ENCODE assay signal across 9 cellular contexts in genomic region chr16:4882633-4883285, GRCh38. TPM values are rescaled to one million over a fixed set of nuclear protein-coding genes. Genes with fewer than 3 reads are reported as not detected.
DNase-seq lines count a peak whose midpoint lies in the region; ATAC-seq and TF ChIP-seq lines count a peak whose summit lies in the region.
"Had no signal": no experiment of that assay in that cellular context is flagged by ENCODE, and none has a peak within 500 bp of the region (broad histone marks: within the 10 kb centered on the region; RNA-seq: fewer than 3 reads in every experiment).

No MANE protein-coding gene starts in this region.

- H3K4me3 ChIP-seq in hepatocyte: no peak overlapping the region
- H3K4me3 ChIP-seq in CD8-positive, alpha-beta T cell (ENCODE audit: low read depth, low read length): no peak overlapping the region
- no peak overlapping the region for H3K4me3 ChIP-seq in A673 (ENCODE audit: low read depth, low read length, poor library complexity, severe bottlenecking)

- no peaks in the 10 kb centered on the region for H3K9me2 ChIP-seq in hepatocyte (replicated peaks; ENCODE audit: insufficient read depth)

- H3K36me3 Mint-ChIP-seq in stimulated activated naive CD8-positive, alpha-beta T cell treated with anti-CD3 and anti-CD28 coated beads, Interleukin-15, Interleukin-2, amounts not matched to agents 100 ng/mL and 50 ng/mL, for 24 hours (ENCODE audit: low read depth): peaks cover 55% of the 10 kb centered on the region
- peaks cover 88% of the 10 kb centered on the region for H3K36me3 Mint-ChIP-seq in CD8-positive, alpha-beta T cell

- H3K4me1 Mint-ChIP-seq in stimulated activated naive CD8-positive, alpha-beta T cell treated with anti-CD3 and anti-CD28 coated beads, Interleukin-15, Interleukin-2, amounts not matched to agents 100 ng/mL and 50 ng/mL, for 24 hours (ENCODE audit: low read depth): no peaks in the 10 kb centered on the region
- H3K4me1 Mint-ChIP-seq in stimulated activated naive CD8-positive, alpha-beta T cell treated with anti-CD3 and anti-CD28 coated beads, Interleukin-15, amount 100 ng/mL, for 72 hours: no peaks in the 10 kb centered on the region
- no peaks in the 10 kb centered on the region for H3K4me1 Mint-ChIP-seq in CD8-positive, alpha-beta T cell (ENCODE audit: low read depth)

- peak overlapping the region; percentile 70 for H3K27ac ChIP-seq in VCaP
- H3K27ac ChIP-seq in hepatocyte: peak overlapping the region; percentile 70
- no peak overlapping the region for H3K27ac ChIP-seq in CD8-positive, alpha-beta T cell (ENCODE audit: low read depth, low read length)
- no peak overlapping the region for H3K27ac ChIP-seq in A673 (ENCODE audit: low read depth, low read length, poor library complexity, severe bottlenecking)

- intact Hi-C loops in CD8-positive, alpha-beta T cell (cut with DNase I, micrococcal nuclease): no loop called here
- intact Hi-C loops in A673 (cut with micrococcal nuclease; ENCODE audit: unreplicated experiment): no loop called here

- POLR2A ChIA-PET in CD8-positive, alpha-beta T cell (lab: Charles Lee): no interaction called here
- POLR2A ChIA-PET in A673 (lab: Charles Lee; ENCODE audit: low non-redundant PET): no interaction called here

- ATAC-seq in stimulated activated naive CD8-positive, alpha-beta T cell treated with anti-CD3 and anti-CD28 coated beads, Interleukin-15, amount 100 ng/mL, for 72 hours: no peak
- ATAC-seq in CD8-positive, alpha-beta T cell: no peak

- no peak for TF ChIP-seq CTCF in VCaP (conservative IDR thresholded peaks at IDR 0.05)
- no peak for TF ChIP-seq CTCF in hepatocyte (IDR thresholded peaks at IDR 0.05; ENCODE audit: poor library complexity)
- TF ChIP-seq CTCF in CD8-positive, alpha-beta T cell (IDR thresholded peaks at IDR 0.05): no peak
- TF ChIP-seq CTCF in A673 (conservative IDR thresholded peaks at IDR 0.05; ENCODE audit: low read depth, low read length): no peak

- no peak overlapping the region for H2AFZ ChIP-seq in hepatocyte

- H3K9me3 ChIP-seq in hepatocyte (ENCODE audit: low read depth) (no peaks in the 10 kb centered on the region), A673 (ENCODE audit: low read depth, low read length, poor library complexity, severe bottlenecking) (no peaks in the 10 kb centered on the region)
- no peaks in the 10 kb centered on the region for H3K9me3 ChIP-seq in CD8-positive, alpha-beta T cell (ENCODE audit: low read length)

- no TSS peak for BruUV-seq in A673 (replicated peaks; lab: Mats Ljungman, UMichigan)

- peak overlapping the region; percentile 52 for H3K27ac Mint-ChIP-seq in stimulated activated naive CD8-positive, alpha-beta T cell treated with anti-CD3 and anti-CD28 coated beads, Interleukin-15, Interleukin-2, amounts not matched to agents 100 ng/mL and 50 ng/mL, for 24 hours
- H3K27ac Mint-ChIP-seq in stimulated activated naive CD8-positive, alpha-beta T cell treated with anti-CD3 and anti-CD28 coated beads, Interleukin-15, amount 100 ng/mL, for 72 hours: no peak overlapping the region
- H3K27ac Mint-ChIP-seq in CD8-positive, alpha-beta T cell: no peak overlapping the region

- peak overlapping the region; percentile 50 for H3K4me2 ChIP-seq in hepatocyte

- no peaks in the 10 kb centered on the region for H3K79me2 ChIP-seq in hepatocyte

- CTCF ChIA-PET in CD8-positive, alpha-beta T cell (lab: Charles Lee): no interaction called here
- CTCF ChIA-PET in A673 (lab: Charles Lee): no interaction called here

- H3K9me3 Mint-ChIP-seq in stimulated activated naive CD8-positive, alpha-beta T cell treated with anti-CD3 and anti-CD28 coated beads, Interleukin-15, Interleukin-2, amounts not matched to agents 100 ng/mL and 50 ng/mL, for 24 hours: no peaks in the 10 kb centered on the region
- no peaks in the 10 kb centered on the region for H3K9me3 Mint-ChIP-seq in stimulated activated naive CD8-positive, alpha-beta T cell treated with anti-CD3 and anti-CD28 coated beads, Interleukin-15, amount 100 ng/mL, for 72 hours
- no peaks in the 10 kb centered on the region for H3K9me3 Mint-ChIP-seq in CD8-positive, alpha-beta T cell

- no peaks in the 10 kb centered on the region for H3K27me3 Mint-ChIP-seq in stimulated activated naive CD8-positive, alpha-beta T cell treated with anti-CD3 and anti-CD28 coated beads, Interleukin-15, Interleukin-2, amounts not matched to agents 100 ng/mL and 50 ng/mL, for 24 hours
- H3K27me3 Mint-ChIP-seq in stimulated activated naive CD8-positive, alpha-beta T cell treated with anti-CD3 and anti-CD28 coated beads, Interleukin-15, amount 100 ng/mL, for 72 hours: no peaks in the 10 kb centered on the region
- H3K27me3 Mint-ChIP-seq in CD8-positive, alpha-beta T cell (ENCODE audit: low read depth): no peaks in the 10 kb centered on the region

- H3K36me3 ChIP-seq in hepatocyte (replicated peaks; ENCODE audit: insufficient read depth, low read depth) (peaks cover 2% of the 10 kb centered on the region), A673 (ENCODE audit: insufficient read depth, low read length, poor library complexity, severe bottlenecking) (peaks cover 45% of the 10 kb centered on the region)
- peaks cover 36% of the 10 kb centered on the region for H3K36me3 ChIP-seq in CD8-positive, alpha-beta T cell (ENCODE audit: insufficient read depth, low read length)

- H3K27me3 ChIP-seq in hepatocyte (no peaks in the 10 kb centered on the region), A673 (replicated peaks; ENCODE audit: insufficient read depth, low read depth, low read length, poor library complexity) (no peaks in the 10 kb centered on the region)
- H3K27me3 ChIP-seq in CD8-positive, alpha-beta T cell (ENCODE audit: insufficient read depth, low read length): no peaks in the 10 kb centered on the region

- no peak overlapping the region for H3K4me3 Mint-ChIP-seq in stimulated activated naive CD8-positive, alpha-beta T cell treated with anti-CD3 and anti-CD28 coated beads, Interleukin-15, Interleukin-2, amounts not matched to agents 100 ng/mL and 50 ng/mL, for 24 hours
- no peak overlapping the region for H3K4me3 Mint-ChIP-seq in stimulated activated naive CD8-positive, alpha-beta T cell treated with anti-CD3 and anti-CD28 coated beads, Interleukin-15, amount 100 ng/mL, for 72 hours
- H3K4me3 Mint-ChIP-seq in CD8-positive, alpha-beta T cell: no peak overlapping the region

- WGBS in hepatocyte (ENCODE audit: low lambda C conversion rate, missing lambda C conversion rate): 72% methylated on average over 11 of the region's 11 CpGs

- peaks cover 10% of the 10 kb centered on the region for H3K4me1 ChIP-seq in hepatocyte (ENCODE audit: insufficient read depth)
- H3K4me1 ChIP-seq in CD8-positive, alpha-beta T cell (ENCODE audit: insufficient read depth, low read length): no peaks in the 10 kb centered on the region
- H3K4me1 ChIP-seq in A673 (ENCODE audit: insufficient read depth, low read length, poor library complexity, severe bottlenecking): no peaks in the 10 kb centered on the region

- no peak for DNase-seq in stimulated activated naive CD8-positive, alpha-beta T cell treated with anti-CD3 and anti-CD28 coated beads, Interleukin-15, amount 100 ng/mL, for 72 hours
- DNase-seq in hepatocyte (ENCODE audit: low spot score): peak; percentile 52
- no peak for DNase-seq in CD8-positive, alpha-beta T cell
- no peak for DNase-seq in A673 (ENCODE audit: low spot score)
- no peak for DNase-seq in stimulated activated CD4-positive, alpha-beta T cell treated with anti-CD3 and anti-CD28 coated beads, Interleukin-4, amount 100 ng/mL, for 1 hour
- no peak for DNase-seq in activated CD4-positive, alpha-beta T cell treated with anti-CD3 and anti-CD28 coated beads for 1 hour
- DNase-seq: stimulated activated CD4-positive, alpha-beta T cell treated with anti-CD3 and anti-CD28 coated beads, Interleukin-15, amount 100 ng/mL, for 24 hours had no signal

- peaks cover 4% of the 10 kb centered on the region for H4K20me1 ChIP-seq in hepatocyte (ENCODE audit: insufficient read depth, poor library complexity, severe bottlenecking)

RNA-seq across cellular contexts. Expression of gene UBN1, which starts 35.5 kb away (rescaled TPM):
- 21.4 and 28.1 TPM in 2 replicates for total RNA-seq in hepatocyte
- polyA plus RNA-seq in hepatocyte: 19.1 and 24.3 TPM in 2 replicates
- total RNA-seq in CD8-positive, alpha-beta T cell: 10 to 100 TPM; 57.1 to 65.3 TPM
- total RNA-seq in A673 (2021): 45.6 and 51.0 TPM in 2 replicates

RNA-seq across cellular contexts. Expression of gene GLYR1, which starts 35.7 kb away (rescaled TPM):
- total RNA-seq in hepatocyte (46.5 and 49.5 TPM in 2 replicates), A673 (2021) (121 and 128 TPM in 2 replicates)
- polyA plus RNA-seq in hepatocyte: 47.2 and 56.9 TPM in 2 replicates
- total RNA-seq in CD8-positive, alpha-beta T cell: 10 to 100 TPM; 71.8 to 76.7 TPM

RNA-seq across cellular contexts. Expression of gene PPL, which starts 54.2 kb away (rescaled TPM):
- total RNA-seq in hepatocyte (29.1 and 32.8 TPM in 2 replicates), A673 (2021) (0.04 and 0.42 TPM in 2 replicates)
- polyA plus RNA-seq in hepatocyte: 44.5 and 45.0 TPM in 2 replicates
- total RNA-seq in CD8-positive, alpha-beta T cell: not detected

Comparison
In these comparisons a context has a peak if more than half of its experiments do, and no peak if none do; other contexts are left out.
1. H3K27ac ChIP-seq: peak in VCaP (single experiment) and hepatocyte (single experiment); none in CD8-positive, alpha-beta T cell (single experiment) and A673 (single experiment).
2. RNA of gene PPL, which starts 54.2 kb away (total RNA-seq): 29.1 to 32.8 TPM in hepatocyte; 0.04 to 0.42 TPM in A673 and not detected in CD8-positive, alpha-beta T cell; every median in the first group is over 10 times any median in the second.